ENCODE assay signal across 1 cellular context in the genomic region with DNA sequence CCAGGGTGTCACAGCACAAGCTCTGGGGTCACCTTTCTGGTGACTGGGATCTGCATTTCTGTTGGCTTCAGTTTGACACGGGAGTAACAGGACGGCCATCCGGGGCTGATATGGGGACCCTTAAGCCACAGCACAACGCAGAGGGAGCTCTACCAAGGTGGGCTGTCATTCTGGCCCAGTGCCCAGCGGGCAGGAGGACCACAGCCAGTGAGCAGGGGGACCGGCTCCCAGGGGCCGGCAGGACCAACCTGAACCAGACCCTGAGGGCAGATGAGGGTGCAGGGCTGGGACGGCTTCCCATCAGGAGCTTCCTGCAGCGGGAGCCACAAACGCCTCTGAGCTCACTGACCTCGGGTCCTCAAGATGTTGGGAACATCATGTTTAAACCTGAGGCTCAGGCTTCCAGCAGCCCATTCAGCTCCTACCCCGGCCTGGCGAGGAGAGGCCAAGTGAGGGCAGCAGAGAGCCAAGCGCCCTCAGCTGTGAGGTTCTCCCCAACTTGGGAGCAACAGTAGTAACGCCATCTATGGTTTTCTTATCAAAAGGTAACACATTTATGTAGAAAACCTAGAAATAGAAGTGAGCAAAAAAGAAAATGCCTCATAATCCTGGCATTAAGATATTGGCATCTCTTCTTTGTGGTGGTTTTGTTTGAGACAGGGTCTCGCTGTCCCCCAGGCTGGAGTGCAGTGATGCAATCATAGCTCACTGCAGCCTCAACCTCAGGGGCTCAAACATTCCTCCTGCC.
TF ChIP-seq lines count a peak whose summit lies in the region.

No MANE protein-coding gene starts in this region.

TF ChIP-seq in GM23338, 12 proteins besides CTCF, POLR2A, EP300 and RAD21 (continued from another document):
- TF ChIP-seq POLR2AphosphoS5 (IDR thresholded peaks at IDR 0.05; ENCODE audit: low read depth), result 0 out of 2 replicates have a peak, but pooled peaks have one; percentile 26
